ENCODE assay signal across 8 cellular contexts in genomic region chr13:26985285-26985878, GRCh38.
DNase-seq lines count a peak whose midpoint lies in the region; ATAC-seq, FAIRE-seq and TF ChIP-seq lines count a peak whose summit lies in the region.

No MANE protein-coding gene starts in this region.

- TF ChIP-seq POLR2A in ovary (IDR thresholded peaks at IDR 0.05) (no peak), transverse colon (IDR thresholded peaks at IDR 0.05) (no peak)

- no peak overlapping the region for H3K4me3 ChIP-seq in CD8-positive, alpha-beta memory T cell (ENCODE audit: low read length)
- H3K4me3 ChIP-seq in Loucy (ENCODE audit: low read length, poor library complexity, severe bottlenecking): no peak overlapping the region
- H3K4me3 ChIP-seq in ovary: no peak overlapping the region
- no peak overlapping the region for H3K4me3 ChIP-seq in transverse colon

- no peak overlapping the region for H3K27ac Mint-ChIP-seq in CD8-positive, alpha-beta memory T cell

- H4K20me1 ChIP-seq in Loucy (ENCODE audit: insufficient read depth, low read length, poor library complexity, severe bottlenecking): no peaks in the 10 kb centered on the region

- POLR2A ChIA-PET in CD8-positive, alpha-beta memory T cell (lab: Charles Lee): interaction anchor here (1.2 kb wide), 1 partner anchor 375 kb away, joined by 5 read pairs; no protein-coding TSS in a partner anchor

- no peak overlapping the region for H3K4me3 Mint-ChIP-seq in CD8-positive, alpha-beta memory T cell

- intact Hi-C loops in ovary (cut with DNase I) (loop anchor here in 3 of 4 donors (2.0 to 10.0 kb wide), 5 partner anchors 372 to 839 kb away; no protein-coding TSS in a partner anchor), transverse colon (cut with DNase I; ENCODE audit: low total_unique reads) (loop anchor here (5.0 kb wide), 2 partner anchors 267 to 287 kb away; partner anchors contain the start of genes RASL11A and RPL21)

- no peaks in the 10 kb centered on the region for H3K9me3 Mint-ChIP-seq in CD8-positive, alpha-beta memory T cell

- WGBS in ovary, 3 donors: 5 to 8% (median 7%) methylated on average over 6 of the region's 6 CpGs
- WGBS in transverse colon (ENCODE audit: low coverage in 1 of 2), 2 donors: 8 to 9% methylated on average over 4 to 6 of the region's 6 CpGs

- peaks cover 18 to 21% of the 10 kb centered on the region in 2 donors for H3K27me3 Mint-ChIP-seq in CD8-positive, alpha-beta memory T cell

- H3K4me1 Mint-ChIP-seq in CD8-positive, alpha-beta memory T cell: peaks cover 2 to 3% (median 3%) of the 10 kb centered on the region in 3 donors

- peak; percentile 40 to 75 (median 61) for DNase-seq in CD8-positive, alpha-beta memory T cell
- DNase-seq in SIG-M5 treated with dmso at 0.1 percent for 504 hours (lab: John Stamatoyannopoulos, UW; ENCODE audit: unreplicated experiment) (peak; percentile 77), frontal cortex (ENCODE audit: low spot score in 2 of 2) (peak; percentile 48 to 74), ovary (peak; percentile 41 to 82 (median 55)), transverse colon (peak; percentile 82)
- DNase-seq in activated effector memory CD4-positive, alpha-beta T cell treated with Interleukin-2 at 50 U/mL for 16 hours: peak; percentile 34

- no peak overlapping the region for H2AFZ ChIP-seq in Loucy (ENCODE audit: low read length)

- H3K9me3 ChIP-seq in CD8-positive, alpha-beta memory T cell (ENCODE audit: low read length): no peaks in the 10 kb centered on the region
- H3K9me3 ChIP-seq in Loucy (ENCODE audit: insufficient read depth, low read depth, low read length): no peaks in the 10 kb centered on the region
- no peaks in the 10 kb centered on the region for H3K9me3 ChIP-seq in ovary
- H3K9me3 ChIP-seq in transverse colon: no peaks in the 10 kb centered on the region

- TF ChIP-seq CTCF in Loucy (conservative IDR thresholded peaks at IDR 0.05; ENCODE audit: low read length) (peak; percentile 90), ovary (IDR thresholded peaks at IDR 0.05) (peak; percentile 57 to 85 (median 71)), transverse colon (IDR thresholded peaks at IDR 0.05) (peak; percentile 76 to 95 (median 78))

- TF ChIP-seq EP300 in ovary (IDR thresholded peaks at IDR 0.05): no peak
- no peak for TF ChIP-seq EP300 in transverse colon (IDR thresholded peaks at IDR 0.05; ENCODE audit: low read depth)

- no peaks in the 10 kb centered on the region for H3K4me1 ChIP-seq in CD8-positive, alpha-beta memory T cell (ENCODE audit: insufficient read depth, low read length)
- H3K4me1 ChIP-seq in Loucy (ENCODE audit: insufficient read depth, low read length, poor library complexity, severe bottlenecking) (peaks cover 46% of the 10 kb centered on the region), ovary (ENCODE audit: insufficient read depth) (peaks cover 9% of the 10 kb centered on the region), transverse colon (peaks cover 18 to 48% (median 33%) of the 10 kb centered on the region in 4 donors)

- no peaks in the 10 kb centered on the region for H3K9me2 ChIP-seq in Loucy (replicated peaks; ENCODE audit: low read depth, low read length)

- no peak overlapping the region for H3K27ac ChIP-seq in CD8-positive, alpha-beta memory T cell (ENCODE audit: low read depth, low read length)
- H3K27ac ChIP-seq in ovary (no peak overlapping the region), transverse colon (peak overlapping the region; percentile 87 to 93 (median 90))

- in situ Hi-C loops in transverse colon (cut with MboI; ENCODE audit: low pct_ligation_motif_present in 1 of 4, low pct_unique_long_range_greater_than_20kb in 1 of 4, low sequenced_read_pairs in 3 of 4): loop anchor here (5.0 to 25.0 kb wide), 7 partner anchors 177 to 1002 kb away; partner anchors contain the start of genes RASL11A (in 2 of the 4), RPL21 (in 1 of the 4), URAD (in 1 of the 4) and USP12 (in 1 of the 4)

- H3F3A ChIP-seq in Loucy (ENCODE audit: low read depth): peaks cover 15% of the 10 kb centered on the region

- CTCF ChIA-PET in CD8-positive, alpha-beta memory T cell (lab: Charles Lee): interaction anchor here (0.7 to 6.8 kb wide), 38 partner anchors 9 to 1001 kb away, joined by 3 to 132 read pairs (median 4); partner anchors contain the start of gene RASL11A

- no peaks in the 10 kb centered on the region for H3K27me3 ChIP-seq in CD8-positive, alpha-beta memory T cell (ENCODE audit: insufficient read depth, low read length, poor library complexity, severe bottlenecking)
- H3K27me3 ChIP-seq in Loucy (ENCODE audit: insufficient read depth, low read length, poor library complexity, severe bottlenecking): no peaks in the 10 kb centered on the region
- no peaks in the 10 kb centered on the region for H3K27me3 ChIP-seq in ovary
- H3K27me3 ChIP-seq in transverse colon: no peaks in the 10 kb centered on the region

- H3K36me3 ChIP-seq in CD8-positive, alpha-beta memory T cell (ENCODE audit: insufficient read depth, low read length): no peaks in the 10 kb centered on the region
- H3K36me3 ChIP-seq in Loucy (ENCODE audit: insufficient read depth, low read length): no peaks in the 10 kb centered on the region
- no peaks in the 10 kb centered on the region for H3K36me3 ChIP-seq in ovary
- H3K36me3 ChIP-seq in transverse colon: no peaks in the 10 kb centered on the region

- H3K9ac ChIP-seq in Loucy (ENCODE audit: low read depth, low read length, poor library complexity, severe bottlenecking): peak overlapping the region; percentile 87

- no peaks in the 10 kb centered on the region for H3K36me3 Mint-ChIP-seq in CD8-positive, alpha-beta memory T cell

- no peak overlapping the region for H3K4me2 ChIP-seq in Loucy (ENCODE audit: low read depth, low read length, poor library complexity, severe bottlenecking)

- peak; percentile 50 for FAIRE-seq in frontal cortex (lab: Jason Lieb, UNC)

- ATAC-seq in GM21381 (IDR thresholded peaks at IDR 0.05; ENCODE audit: unreplicated experiment): peak; percentile 70

- H3K79me2 ChIP-seq in Loucy (ENCODE audit: insufficient read depth, low read length): peaks cover 5% of the 10 kb centered on the region; the same call in 1 of the 2 replicates

Comparison
In these comparisons a context has a peak if more than half of its experiments do, and no peak if none do; other contexts are left out.
1. H3K27ac ChIP-seq: peak in transverse colon (4 of 4); none in CD8-positive, alpha-beta memory T cell (single experiment) and ovary (0 of 2).
2. Peak in every context shown above with its lines, with median percentiles within 50 percentile points of each other: DNase-seq and CTCF ChIP-seq.